ENCODE assay signal across 1 cellular context in the genomic region with DNA sequence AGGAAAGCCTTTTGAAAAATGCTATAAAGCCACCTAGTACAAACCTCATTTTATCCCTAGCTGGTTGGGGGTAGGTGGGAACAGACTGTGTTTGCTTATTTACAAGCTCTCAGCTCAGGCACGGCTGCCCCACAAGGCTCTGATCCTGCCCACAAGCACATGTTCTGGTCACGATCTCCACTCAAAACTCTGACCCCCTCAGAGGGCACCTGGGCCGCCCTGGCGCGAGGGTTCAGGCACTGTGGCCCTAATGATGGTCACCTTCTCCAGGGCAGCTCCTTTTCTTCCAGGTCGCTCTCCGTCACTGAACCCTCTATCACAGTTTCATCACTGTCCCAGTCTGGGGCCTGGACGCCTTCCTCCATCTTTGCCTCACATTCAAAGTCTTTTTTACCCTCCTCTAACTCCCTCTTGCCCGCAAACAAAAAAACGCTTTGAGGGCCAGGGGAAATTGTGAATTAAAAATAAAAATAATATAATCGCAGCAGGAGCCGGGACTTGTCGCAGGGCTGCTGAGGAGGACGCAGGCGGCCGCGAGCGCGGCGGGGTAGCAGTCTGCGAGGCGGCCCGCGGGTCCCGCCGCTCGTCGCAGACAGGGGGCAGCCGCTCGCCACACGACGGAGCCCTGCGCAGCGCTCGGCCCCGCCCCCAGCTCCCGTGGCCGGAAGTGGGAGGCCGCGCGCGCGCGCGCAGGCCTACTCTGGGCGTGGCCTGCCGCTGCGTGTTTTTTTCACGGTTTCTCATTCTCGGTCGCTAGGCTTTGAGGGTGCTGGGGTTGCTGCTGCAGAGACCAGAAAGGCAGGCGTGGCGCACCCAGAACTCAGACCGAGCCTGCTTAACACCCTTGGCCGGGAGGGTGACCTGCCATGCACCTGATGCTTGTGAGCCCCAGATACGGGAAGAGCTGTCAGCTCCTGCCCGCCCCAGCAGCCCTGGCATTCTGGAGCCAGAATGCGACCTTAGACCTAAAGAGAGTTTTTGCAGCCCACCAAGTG.
TF ChIP-seq lines count a peak whose summit lies in the region.

TSS of gene ANKRD31 (minus strand) at position 557 of the 995 bp plus-strand sequence. CDS start at position 365, 192 bp downstream.

TF ChIP-seq in HepG2, 621 proteins besides CTCF, POLR2A, EP300 and RAD21 (continued from another document and continues in another):
- TF ChIP-seq ZNF720 (CRISPR knock-in tag; IDR thresholded peaks at IDR 0.05) (0 out of 2 replicates have a peak, but pooled peaks have one; percentile 16), ZBTB44 (CRISPR knock-in tag; IDR thresholded peaks at IDR 0.05) (0 out of 2 replicates have a peak, but pooled peaks have one; percentile 63), ZNF468 (CRISPR knock-in tag; IDR thresholded peaks at IDR 0.05) (no peak), IKZF5 (CRISPR knock-in tag; IDR thresholded peaks at IDR 0.05) (peak; percentile 27; the same call in 1 of the 2 replicates), THAP11 (CRISPR knock-in tag; IDR thresholded peaks at IDR 0.05) (peak; percentile 81), ZNF383 (CRISPR knock-in tag; IDR thresholded peaks at IDR 0.05; ENCODE audit: borderline replicate concordance) (no peak), EED (CRISPR knock-in tag; IDR thresholded peaks at IDR 0.05) (no peak), MED13 (CRISPR knock-in tag; IDR thresholded peaks at IDR 0.05) (no peak; the same call in 1 of the 2 replicates), MXD3 (CRISPR knock-in tag; IDR thresholded peaks at IDR 0.05) (no peak), ZNF33A (CRISPR knock-in tag; IDR thresholded peaks at IDR 0.05; ENCODE audit: borderline replicate concordance) (no peak), MTF2 (CRISPR knock-in tag; IDR thresholded peaks at IDR 0.05; ENCODE audit: borderline replicate concordance) (no peak), ZNF556 (CRISPR knock-in tag; IDR thresholded peaks at IDR 0.05; ENCODE audit: borderline replicate concordance) (0 out of 2 replicates have a peak, but pooled peaks have one; percentile 29), ATRX (CRISPR knock-in tag; IDR thresholded peaks at IDR 0.05; ENCODE audit: borderline replicate concordance) (no peak), SOX5 (CRISPR knock-in tag; IDR thresholded peaks at IDR 0.05; ENCODE audit: borderline replicate concordance) (0 out of 2 replicates have a peak, but pooled peaks have one; percentile 4), PAXIP1 (CRISPR knock-in tag; conservative IDR thresholded peaks at IDR 0.05) (peak; percentile 25; the same call in 1 of the 2 replicates), E2F1 (CRISPR knock-in tag; IDR thresholded peaks at IDR 0.05) (peak; percentile 85), SYNCRIP (IDR thresholded peaks at IDR 0.05; ENCODE audit: insufficient read depth, low read depth, low read length) (no peak), ZSCAN25 (CRISPR knock-in tag; IDR thresholded peaks at IDR 0.05) (peak; percentile 67; the same call in 1 of the 2 replicates), ETV5 (CRISPR knock-in tag; IDR thresholded peaks at IDR 0.05; ENCODE audit: borderline replicate concordance) (peak; percentile 80), ZFY (CRISPR knock-in tag; IDR thresholded peaks at IDR 0.05) (peak; percentile 87), ZMYM4 (CRISPR knock-in tag; IDR thresholded peaks at IDR 0.05) (peak; percentile 96), ZNF572 (CRISPR knock-in tag; IDR thresholded peaks at IDR 0.05) (no peak), ZNF160 (CRISPR knock-in tag; IDR thresholded peaks at IDR 0.05) (0 out of 2 replicates have a peak, but pooled peaks have one; percentile 28), ZNF562 (CRISPR knock-in tag; IDR thresholded peaks at IDR 0.05; ENCODE audit: borderline replicate concordance) (no peak), ZBTB21 (CRISPR knock-in tag; IDR thresholded peaks at IDR 0.05) (no peak), HOXA7 (CRISPR knock-in tag; IDR thresholded peaks at IDR 0.05) (no peak), TFDP1 (CRISPR knock-in tag; IDR thresholded peaks at IDR 0.05; ENCODE audit: borderline replicate concordance) (peak; percentile 74; the same call in 1 of the 2 replicates), SAP130 (CRISPR knock-in tag; IDR thresholded peaks at IDR 0.05; ENCODE audit: low read depth) (peak; percentile 70), ZNF264 (CRISPR knock-in tag; IDR thresholded peaks at IDR 0.05) (no peak), ZFAT (CRISPR knock-in tag; conservative IDR thresholded peaks at IDR 0.05) (no peak), ZSCAN29 (CRISPR knock-in tag; conservative IDR thresholded peaks at IDR 0.05) (0 out of 2 replicates have a peak, but pooled peaks have one; percentile 19), ZNF446 (CRISPR knock-in tag; IDR thresholded peaks at IDR 0.05) (0 out of 2 replicates have a peak, but pooled peaks have one; percentile 34), ONECUT2 (CRISPR knock-in tag; IDR thresholded peaks at IDR 0.05) (0 out of 2 replicates have a peak, but pooled peaks have one; percentile 7), ZNF276 (CRISPR knock-in tag; IDR thresholded peaks at IDR 0.05; ENCODE audit: low read depth) (peak; percentile 67), KMT2B (CRISPR knock-in tag; IDR thresholded peaks at IDR 0.05) (peak; percentile 74), KDM4B (CRISPR knock-in tag; IDR thresholded peaks at IDR 0.05) (no peak), PRMT3 (CRISPR knock-in tag; IDR thresholded peaks at IDR 0.05; ENCODE audit: borderline replicate concordance, low read depth) (no peak), ZNF546 (CRISPR knock-in tag; conservative IDR thresholded peaks at IDR 0.05) (no peak), ZNF451 (CRISPR knock-in tag; IDR thresholded peaks at IDR 0.05) (peak; percentile 44; the same call in 1 of the 2 replicates), ARID2 (CRISPR knock-in tag; IDR thresholded peaks at IDR 0.05; ENCODE audit: borderline replicate concordance) (no peak), ZNF251 (CRISPR knock-in tag; IDR thresholded peaks at IDR 0.05) (no peak), MAFK (conservative IDR thresholded peaks at IDR 0.05 in 1 of 2, IDR thresholded peaks at IDR 0.05 in 1 of 2; ENCODE audit: low read length in 2 of 2) (no peak), TBX3 (IDR thresholded peaks at IDR 0.05; ENCODE audit: borderline replicate concordance) (no peak), ZNF605 (CRISPR knock-in tag; IDR thresholded peaks at IDR 0.05) (peak; percentile 53; the same call in 1 of the 2 replicates), SATB2 (CRISPR knock-in tag; IDR thresholded peaks at IDR 0.05) (no peak), ZNF496 (CRISPR knock-in tag; IDR thresholded peaks at IDR 0.05; ENCODE audit: insufficient replicate concordance) (no peak)
- TF ChIP-seq, protein P1, sequence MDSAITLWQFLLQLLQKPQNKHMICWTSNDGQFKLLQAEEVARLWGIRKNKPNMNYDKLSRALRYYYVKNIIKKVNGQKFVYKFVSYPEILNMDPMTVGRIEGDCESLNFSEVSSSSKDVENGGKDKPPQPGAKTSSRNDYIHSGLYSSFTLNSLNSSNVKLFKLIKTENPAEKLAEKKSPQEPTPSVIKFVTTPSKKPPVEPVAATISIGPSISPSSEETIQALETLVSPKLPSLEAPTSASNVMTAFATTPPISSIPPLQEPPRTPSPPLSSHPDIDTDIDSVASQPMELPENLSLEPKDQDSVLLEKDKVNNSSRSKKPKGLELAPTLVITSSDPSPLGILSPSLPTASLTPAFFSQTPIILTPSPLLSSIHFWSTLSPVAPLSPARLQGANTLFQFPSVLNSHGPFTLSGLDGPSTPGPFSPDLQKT (CRISPR knock-in tag; IDR thresholded peaks at IDR 0.05; ENCODE audit: borderline replicate concordance) = peak; percentile 53; the same call in 1 of the 2 replicates
- TF ChIP-seq, protein P2, sequence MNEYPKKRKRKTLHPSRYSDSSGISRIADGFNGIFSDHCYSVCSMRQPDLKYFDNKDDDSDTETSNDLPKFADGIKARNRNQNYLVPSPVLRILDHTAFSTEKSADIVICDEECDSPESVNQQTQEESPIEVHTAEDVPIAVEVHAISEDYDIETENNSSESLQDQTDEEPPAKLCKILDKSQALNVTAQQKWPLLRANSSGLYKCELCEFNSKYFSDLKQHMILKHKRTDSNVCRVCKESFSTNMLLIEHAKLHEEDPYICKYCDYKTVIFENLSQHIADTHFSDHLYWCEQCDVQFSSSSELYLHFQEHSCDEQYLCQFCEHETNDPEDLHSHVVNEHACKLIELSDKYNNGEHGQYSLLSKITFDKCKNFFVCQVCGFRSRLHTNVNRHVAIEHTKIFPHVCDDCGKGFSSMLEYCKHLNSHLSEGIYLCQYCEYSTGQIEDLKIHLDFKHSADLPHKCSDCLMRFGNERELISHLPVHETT (CRISPR knock-in tag; conservative IDR thresholded peaks at IDR 0.05) = no peak
- TF ChIP-seq, protein P3, sequence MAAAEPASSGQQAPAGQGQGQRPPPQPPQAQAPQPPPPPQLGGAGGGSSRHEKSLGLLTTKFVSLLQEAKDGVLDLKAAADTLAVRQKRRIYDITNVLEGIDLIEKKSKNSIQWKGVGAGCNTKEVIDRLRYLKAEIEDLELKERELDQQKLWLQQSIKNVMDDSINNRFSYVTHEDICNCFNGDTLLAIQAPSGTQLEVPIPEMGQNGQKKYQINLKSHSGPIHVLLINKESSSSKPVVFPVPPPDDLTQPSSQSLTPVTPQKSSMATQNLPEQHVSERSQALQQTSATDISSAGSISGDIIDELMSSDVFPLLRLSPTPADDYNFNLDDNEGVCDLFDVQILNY (CRISPR knock-in tag; conservative IDR thresholded peaks at IDR 0.05) = no peak
